Comparison of ENCODE assay signal across 8 cellular contexts in genomic region chr3:52537165-52537635, GRCh38. TPM values are rescaled to one million over a fixed set of nuclear protein-coding genes. Genes with fewer than 3 reads are reported as not detected.
DNase-seq lines count a peak whose midpoint lies in the region; ATAC-seq and TF ChIP-seq lines count a peak whose summit lies in the region.

No MANE protein-coding gene starts in this region.

- H3K4me3 ChIP-seq in GM08714 (ENCODE audit: low read length): peak overlapping the region; percentile 76
- peak overlapping the region; percentile 57 to 65 for H3K4me3 ChIP-seq in foreskin fibroblast (ENCODE audit: low read depth in 1 of 2, low read length in 2 of 2)

- H3K4me3 Mint-ChIP-seq in T-helper 17 cell: peak overlapping the region; percentile 98
- H3K4me3 Mint-ChIP-seq in progenitor cell of endocrine pancreas (ENCODE audit: low read depth): peak overlapping the region; percentile 94

- peaks cover 4% of the 10 kb centered on the region for H3K36me3 Mint-ChIP-seq in T-helper 17 cell (ENCODE audit: low read depth)
- peaks cover 7% of the 10 kb centered on the region for H3K36me3 Mint-ChIP-seq in progenitor cell of endocrine pancreas (ENCODE audit: insufficient read depth)

- TF ChIP-seq CTCF in foreskin fibroblast (IDR thresholded peaks at IDR 0.05; ENCODE audit: low read depth, low read length) (no peak), progenitor cell of endocrine pancreas (IDR thresholded peaks at IDR 0.05; ENCODE audit: unreplicated experiment) (no peak), GM13976 (IDR thresholded peaks at IDR 0.05; ENCODE audit: borderline replicate concordance, control extremely low read depth, extremely low read depth, insufficient read depth, missing control alignments) (no peak)

- H3K27me3 Mint-ChIP-seq in T-helper 17 cell: no peaks in the 10 kb centered on the region
- H3K27me3 Mint-ChIP-seq in progenitor cell of endocrine pancreas: no peaks in the 10 kb centered on the region

- ATAC-seq in T-helper 17 cell (no peak), sciatic nerve (no peak), HG03196 (IDR thresholded peaks at IDR 0.05; ENCODE audit: unreplicated experiment) (no peak)

- DNase-seq in T-helper 17 cell (no peak), foreskin fibroblast (no peak), progenitor cell of endocrine pancreas (ENCODE audit: low spot score, unreplicated experiment) (no peak), glomerular visceral epithelial cell (ENCODE audit: extremely low spot score) (no peak), sciatic nerve (ENCODE audit: low spot score) (no peak), GM13976 (ENCODE audit: low spot score) (no peak)

- H3K4me1 Mint-ChIP-seq in T-helper 17 cell: peaks cover 30% of the 10 kb centered on the region
- peaks cover 39% of the 10 kb centered on the region for H3K4me1 Mint-ChIP-seq in progenitor cell of endocrine pancreas (ENCODE audit: low read depth)

- intact Hi-C loops in sciatic nerve (cut with DNase I): no loop called here

- in situ Hi-C loops in GM13976 (cut with MboI; ENCODE audit: low sequenced_read_pairs, unreplicated experiment): no loop called here

- no peaks in the 10 kb centered on the region for H3K9me3 Mint-ChIP-seq in progenitor cell of endocrine pancreas (ENCODE audit: low read depth)

- no peaks in the 10 kb centered on the region for H3K9me3 ChIP-seq in T-helper 17 cell (ENCODE audit: control insufficient read depth, low read length, poor library complexity, severe bottlenecking)

- H3K27ac Mint-ChIP-seq in T-helper 17 cell (peak overlapping the region; percentile 95), progenitor cell of endocrine pancreas (peak overlapping the region; percentile 99)

RNA-seq across cellular contexts. Expression of gene UQCC5, which starts 0.8 kb away (rescaled TPM):
- total RNA-seq in T-helper 17 cell (1 to 10 TPM; 4.9 to 8.0 TPM), progenitor cell of endocrine pancreas (14.2 and 18.9 TPM in 2 replicates), sciatic nerve (16.0 TPM)

RNA-seq across cellular contexts. Expression of gene NT5DC2, which starts 3.5 kb away (rescaled TPM):
- total RNA-seq in T-helper 17 cell (1 to 10 TPM; 2.3 to 2.5 TPM), progenitor cell of endocrine pancreas (269 and 271 TPM in 2 replicates), sciatic nerve (78.3 TPM)

RNA-seq across cellular contexts. Expression of gene STAB1, which starts 42.1 kb away (rescaled TPM):
- total RNA-seq in T-helper 17 cell (1 to 10 TPM; 1.7 to 4.9 TPM), progenitor cell of endocrine pancreas (0.27 and 0.46 TPM in 2 replicates), sciatic nerve (256 TPM)

Comparison
In these comparisons a context has a peak if more than half of its experiments do, and no peak if none do; other contexts are left out.
1. RNA of gene NT5DC2, which starts 3.5 kb away (total RNA-seq): 269 to 271 TPM in progenitor cell of endocrine pancreas and 78.3 TPM in sciatic nerve (single experiment); 2.3 to 2.5 TPM in T-helper 17 cell; every median in the first group is over 10 times any median in the second.
2. RNA of gene STAB1, which starts 42.1 kb away (total RNA-seq): 256 TPM in sciatic nerve (single experiment); 1.7 to 4.9 TPM in T-helper 17 cell and 0.27 to 0.46 TPM in progenitor cell of endocrine pancreas; every median in the first group is over 10 times any median in the second.